ENCODE assay signal across 14 cellular contexts in genomic region chr5:57719216-57719615, GRCh38.
DNase-seq lines count a peak whose midpoint lies in the region; ATAC-seq and TF ChIP-seq lines count a peak whose summit lies in the region.
"Had no signal": no experiment of that assay in that cellular context is flagged by ENCODE, and none has a peak within 500 bp of the region (broad histone marks: within the 10 kb centered on the region; RNA-seq: fewer than 3 reads in every experiment).

No MANE protein-coding gene starts in this region.

- no peak overlapping the region for H3K4ac ChIP-seq in neuronal stem cell (ENCODE audit: low read length)

- H3K4me2 ChIP-seq in HCT116 (ENCODE audit: low read length) (no peak overlapping the region), neuronal stem cell (ENCODE audit: insufficient read depth, low read length, poor library complexity, severe bottlenecking) (no peak overlapping the region)
- H3K4me2 ChIP-seq: BLaER1 had no signal

- RAD21 ChIA-PET in HCT116 (lab: Charles Lee; ENCODE audit: low non-redundant PET in 1 of 2, low total read pairs in 2 of 2, uncharacterized antibody in 2 of 2, unreplicated experiment in 2 of 2), result no interaction called here

- no peaks in the 10 kb centered on the region for H3K36me3 Mint-ChIP-seq in CD4-positive, alpha-beta T cell (ENCODE audit: low read depth)

- H2BK120ac ChIP-seq in neuronal stem cell (ENCODE audit: low read depth, low read length), result no peak overlapping the region

- intact Hi-C loops in A673 (cut with micrococcal nuclease; ENCODE audit: unreplicated experiment) (no loop called here), HCT116 (cut with micrococcal nuclease) (no loop called here)
- intact Hi-C loops in CD4-positive, alpha-beta T cell (cut with DNase I, micrococcal nuclease), result no loop called here

- no peak overlapping the region for H3K27ac Mint-ChIP-seq in CD4-positive, alpha-beta T cell

- no peak overlapping the region for H4K91ac ChIP-seq in neuronal stem cell (ENCODE audit: low read depth, low read length, poor library complexity)

- no peaks in the 10 kb centered on the region for H3K9me3 Mint-ChIP-seq in CD4-positive, alpha-beta T cell

- in situ Hi-C loops in brain microvascular endothelial cell (cut with HindIII; ENCODE audit: low pct_ligation_motif_present, low sequenced_read_pairs), result no loop called here

- no peaks in the 10 kb centered on the region for H3K79me2 ChIP-seq in HCT116 (ENCODE audit: insufficient read depth, low read length)

- DNase-seq in A673 (ENCODE audit: low spot score) (peak; percentile 43), HCT116 (ENCODE audit: low read depth, low spot score) (no peak), dedifferentiated amniotic fluid mesenchymal stem cell (ENCODE audit: extremely low spot score) (peak; percentile 20), retinal pigment epithelial cell (ENCODE audit: low read depth) (peak; percentile 55), neuronal stem cell (ENCODE audit: low spot score) (no peak), brain microvascular endothelial cell (no peak)
- no peak for DNase-seq in CD4-positive, alpha-beta T cell
- DNase-seq: DMS53, GM23248 had no signal

- H3K27me3 ChIP-seq in A673 (replicated peaks; ENCODE audit: insufficient read depth, low read depth, low read length, poor library complexity) (no peaks in the 10 kb centered on the region), HCT116 (ENCODE audit: insufficient read depth, low read length) (no peaks in the 10 kb centered on the region), neuronal stem cell (ENCODE audit: control insufficient read depth in 3 of 3, insufficient read depth in 3 of 3, low read depth in 1 of 3, low read length in 3 of 3) (no peaks in the 10 kb centered on the region), brain microvascular endothelial cell (replicated peaks) (no peaks in the 10 kb centered on the region)
- no peaks in the 10 kb centered on the region for H3K27me3 ChIP-seq in CD4-positive, alpha-beta T cell (ENCODE audit: control insufficient read depth, insufficient read depth, low read length)
- H3K27me3 ChIP-seq: BLaER1 had no signal

- H3K36me3 ChIP-seq in A673 (ENCODE audit: insufficient read depth, low read length, poor library complexity, severe bottlenecking) (no peaks in the 10 kb centered on the region), HCT116 (ENCODE audit: control insufficient read depth in 1 of 2, insufficient read depth in 2 of 2, low read length in 2 of 2) (no peaks in the 10 kb centered on the region), neuronal stem cell (replicated peaks in 1 of 2; ENCODE audit: control insufficient read depth in 2 of 2, insufficient read depth in 2 of 2, low read length in 2 of 2) (no peaks in the 10 kb centered on the region), brain microvascular endothelial cell (replicated peaks) (no peaks in the 10 kb centered on the region)
- H3K36me3 ChIP-seq: BLaER1 had no signal

- H3K4me3 Mint-ChIP-seq in CD4-positive, alpha-beta T cell, result no peak overlapping the region

- no peak for TF ChIP-seq CTCF in A673 (conservative IDR thresholded peaks at IDR 0.05; ENCODE audit: low read depth, low read length)
- no peak for TF ChIP-seq CTCF in HCT116 (IDR thresholded peaks at IDR 0.05 in 2 of 3, conservative IDR thresholded peaks at IDR 0.05 in 1 of 3; ENCODE audit: borderline replicate concordance in 1 of 3, insufficient read depth in 1 of 3, low read depth in 2 of 3, low read length in 2 of 3)
- no peak for TF ChIP-seq CTCF in retinal pigment epithelial cell (conservative IDR thresholded peaks at IDR 0.05; ENCODE audit: low read depth, low read length)
- TF ChIP-seq CTCF in CD4-positive, alpha-beta T cell (IDR thresholded peaks at IDR 0.05), result no peak
- no peak for TF ChIP-seq CTCF in brain microvascular endothelial cell (IDR thresholded peaks at IDR 0.05; ENCODE audit: low read depth, low read length, missing control alignments)

- no peaks in the 10 kb centered on the region for H3K9me2 ChIP-seq in HCT116 (ENCODE audit: insufficient read depth)

- no peak overlapping the region for H3K14ac ChIP-seq in neuronal stem cell (ENCODE audit: low read length)

- no peaks in the 10 kb centered on the region for H3K79me1 ChIP-seq in neuronal stem cell (ENCODE audit: low read depth, low read length)

- no CpG with 5 or more reads among the region's 1 CpG for WGBS in neuronal stem cell (ENCODE audit: extremely low coverage in 2 of 2, insufficient read length in 2 of 2, insufficient replicate concordance in 1 of 2), 2 donors

- H2BK12ac ChIP-seq in neuronal stem cell (ENCODE audit: low read length), result no peak overlapping the region

- no peak overlapping the region for H2BK15ac ChIP-seq in neuronal stem cell (ENCODE audit: low read length)

- ATAC-seq in HCT116 (no peak), HG03095 (IDR thresholded peaks at IDR 0.05; ENCODE audit: unreplicated experiment) (no peak)
- ATAC-seq in CD4-positive, alpha-beta T cell (ENCODE audit: poor library complexity), result no peak
- ATAC-seq: GM12878, K562 had no signal

- H2AK5ac ChIP-seq in neuronal stem cell (ENCODE audit: low read depth, low read length), result no peak overlapping the region

- H2AFZ ChIP-seq in HCT116 (ENCODE audit: low read depth, low read length, poor library complexity, severe bottlenecking) (peak overlapping the region; percentile 2), neuronal stem cell (ENCODE audit: low read length) (no peak overlapping the region)
- H2AFZ ChIP-seq: GM23248 had no signal

- TF ChIP-seq POLR2A in HCT116 (IDR thresholded peaks at IDR 0.05; ENCODE audit: borderline replicate concordance, extremely low read depth, insufficient read depth, insufficient read length), result no peak

- H4K20me1 ChIP-seq in HCT116 (ENCODE audit: insufficient read depth), result no peaks in the 10 kb centered on the region
- H4K20me1 ChIP-seq: BLaER1 had no signal

- H3K9ac ChIP-seq in HCT116 (ENCODE audit: low read length) (no peak overlapping the region), neuronal stem cell (ENCODE audit: low read depth, low read length, poor library complexity) (no peak overlapping the region)
- H3K9ac ChIP-seq: BLaER1, GM23248 had no signal

- no peak overlapping the region for H4K8ac ChIP-seq in neuronal stem cell (ENCODE audit: low read depth, low read length)

- no peak overlapping the region for H2BK5ac ChIP-seq in neuronal stem cell (ENCODE audit: low read length)

- no peaks in the 10 kb centered on the region for H3K4me1 ChIP-seq in A673 (ENCODE audit: insufficient read depth, low read length, poor library complexity, severe bottlenecking)
- peaks cover 0 to 20% of the 10 kb centered on the region in 2 experiments; a peak in 2 of 4 replicates for H3K4me1 ChIP-seq in HCT116 (ENCODE audit: control insufficient read depth in 1 of 2, insufficient read depth in 2 of 2, low read length in 2 of 2)
- H3K4me1 ChIP-seq in neuronal stem cell (ENCODE audit: control insufficient read depth in 2 of 2, insufficient read depth in 1 of 2, low read depth in 1 of 2, low read length in 2 of 2), result no peaks in the 10 kb centered on the region

- CTCF ChIA-PET in A673 (lab: Charles Lee), result no interaction called here
- CTCF ChIA-PET in HCT116 (lab: Charles Lee), result interaction anchor here (0.6 kb wide), 1 partner anchor 13 kb away, joined by 3 read pairs; no protein-coding TSS in a partner anchor
- CTCF ChIA-PET in CD4-positive, alpha-beta T cell (lab: Charles Lee), result no interaction called here

- H3K4me1 Mint-ChIP-seq in CD4-positive, alpha-beta T cell (ENCODE audit: low read depth), result no peaks in the 10 kb centered on the region

- TF ChIP-seq RAD21 in HCT116 (IDR thresholded peaks at IDR 0.05; ENCODE audit: low read depth), result no peak

- POLR2A ChIA-PET in A673 (lab: Charles Lee; ENCODE audit: low non-redundant PET) (no interaction called here), HCT116 (lab: Charles Lee) (no interaction called here)
- POLR2A ChIA-PET in CD4-positive, alpha-beta T cell (lab: Charles Lee), result no interaction called here

- H3K27me3 Mint-ChIP-seq in CD4-positive, alpha-beta T cell, result peaks cover 27% of the 10 kb centered on the region

- H3K9me3 ChIP-seq in A673 (ENCODE audit: low read depth, low read length, poor library complexity, severe bottlenecking), result no peaks in the 10 kb centered on the region
- H3K9me3 ChIP-seq in HCT116 (ENCODE audit: control insufficient read depth in 1 of 2, insufficient read depth in 1 of 2, low read depth in 1 of 2, low read length in 2 of 2), result no peaks in the 10 kb centered on the region
- no peaks in the 10 kb centered on the region for H3K9me3 ChIP-seq in CD4-positive, alpha-beta T cell (ENCODE audit: control insufficient read depth, low read length)
- no peaks in the 10 kb centered on the region for H3K9me3 ChIP-seq in neuronal stem cell (replicated peaks in 1 of 2; ENCODE audit: control insufficient read depth in 2 of 2, insufficient read depth in 1 of 2, low read depth in 1 of 2, low read length in 2 of 2)
- H3K9me3 ChIP-seq: BLaER1 had no signal

- no peak overlapping the region for H3K23ac ChIP-seq in neuronal stem cell (ENCODE audit: low read depth, low read length, poor library complexity)

- BruUV-seq in A673 (replicated peaks; lab: Mats Ljungman, UMichigan) (no TSS peak), HCT116 (replicated peaks; lab: Mats Ljungman, UMichigan) (no TSS peak)

- H3K18ac ChIP-seq in neuronal stem cell (ENCODE audit: low read length), result no peak overlapping the region

- no peak overlapping the region for H3K4me3 ChIP-seq in A673 (ENCODE audit: low read depth, low read length, poor library complexity, severe bottlenecking)
- H3K4me3 ChIP-seq in HCT116 (replicated peaks in 1 of 2; ENCODE audit: low read depth in 1 of 2, low read length in 2 of 2), result no peak overlapping the region
- no peak overlapping the region for H3K4me3 ChIP-seq in retinal pigment epithelial cell (ENCODE audit: low read length)
- no peak overlapping the region for H3K4me3 ChIP-seq in neuronal stem cell (ENCODE audit: low read length in 2 of 2)
- no peak overlapping the region for H3K4me3 ChIP-seq in brain microvascular endothelial cell (ENCODE audit: low read depth, low read length)
- H3K4me3 ChIP-seq: BLaER1, GM12878, GM23248, K562 had no signal

- H3K27ac ChIP-seq in A673 (ENCODE audit: low read depth, low read length, poor library complexity, severe bottlenecking), result no peak overlapping the region
- no peak overlapping the region for H3K27ac ChIP-seq in HCT116 (ENCODE audit: low read depth, low read length)
- no peak overlapping the region for H3K27ac ChIP-seq in CD4-positive, alpha-beta T cell (ENCODE audit: low read depth, low read length)
- H3K27ac ChIP-seq in neuronal stem cell (replicated peaks; ENCODE audit: low read length), result no peak overlapping the region
- no peak overlapping the region for H3K27ac ChIP-seq in brain microvascular endothelial cell
- H3K27ac ChIP-seq: BLaER1, GM23248, HL-60 had no signal

TF ChIP-seq in HCT116, 20 proteins besides CTCF, POLR2A, EP300 and RAD21:
- no peak for TF ChIP-seq YY1 (IDR thresholded peaks at IDR 0.05; ENCODE audit: extremely low read depth, insufficient replicate concordance, low read depth, low read length)
- no peak for TF ChIP-seq FOSL1 (IDR thresholded peaks at IDR 0.05; ENCODE audit: low read depth)
- TF ChIP-seq JUND (IDR thresholded peaks at IDR 0.05), result no peak
- no peak for TF ChIP-seq CEBPB (IDR thresholded peaks at IDR 0.05; ENCODE audit: low read depth)
- TF ChIP-seq SP1 (IDR thresholded peaks at IDR 0.05; ENCODE audit: low read depth), result no peak
- no peak for TF ChIP-seq ZNF274 (IDR thresholded peaks at IDR 0.05; ENCODE audit: low read depth, low read length)
- no peak for TF ChIP-seq ZFX (IDR thresholded peaks at IDR 0.05)

Comparison
In these comparisons a context has a peak if more than half of its experiments do, and no peak if none do; other contexts are left out.
1. DNase-seq: peak in A673 (single experiment), dedifferentiated amniotic fluid mesenchymal stem cell (single experiment) and retinal pigment epithelial cell (single experiment); none in HCT116 (single experiment), CD4-positive, alpha-beta T cell (0 of 10), neuronal stem cell (single experiment) and brain microvascular endothelial cell (single experiment).